ENCODE assay signal across 8 cellular contexts in the genomic region with DNA sequence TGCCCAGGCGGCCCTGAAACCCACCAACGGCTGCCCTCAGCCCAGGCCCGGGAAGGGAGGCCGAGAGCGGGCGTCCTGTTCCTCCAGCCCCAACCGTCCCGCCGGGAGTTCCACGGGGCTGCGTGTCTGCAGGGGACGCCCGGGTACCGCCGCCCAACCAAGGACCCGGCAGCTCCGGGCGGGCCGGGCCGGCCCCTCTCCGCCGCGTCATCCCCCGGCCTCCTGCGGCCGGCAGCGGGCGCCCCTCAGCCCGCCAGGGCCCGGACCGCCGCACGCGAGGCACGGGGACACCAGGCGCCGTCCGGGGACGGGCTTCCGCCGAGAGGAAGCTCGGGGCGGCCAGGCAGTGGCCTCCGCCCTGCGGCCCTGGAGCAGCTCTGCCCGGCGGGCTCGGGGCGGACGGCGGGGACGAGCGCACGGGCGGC. TPM values are rescaled to one million over a fixed set of nuclear protein-coding genes. Genes with fewer than 3 reads are reported as not detected.
DNase-seq lines count a peak whose midpoint lies in the region; ATAC-seq and TF ChIP-seq lines count a peak whose summit lies in the region.

No MANE protein-coding gene starts in this region.

- H3K27ac Mint-ChIP-seq in naive thymus-derived CD8-positive, alpha-beta T cell = peak overlapping the region in 5 of 10 donors; percentile 22 to 87 (median 75)

- no peaks in the 10 kb centered on the region for H3K9me3 Mint-ChIP-seq in naive thymus-derived CD8-positive, alpha-beta T cell

- TF ChIP-seq CTCF in A673 (conservative IDR thresholded peaks at IDR 0.05; ENCODE audit: low read depth, low read length) (no peak), GM13976 (IDR thresholded peaks at IDR 0.05; ENCODE audit: borderline replicate concordance, control extremely low read depth, extremely low read depth, insufficient read depth, missing control alignments) (peak; percentile 36), epithelial cell of esophagus (IDR thresholded peaks at IDR 0.05; ENCODE audit: insufficient read depth, low read depth, low read length, missing control alignments) (no peak)

- peak overlapping the region; percentile 90 for H3K27ac ChIP-seq in A673 (ENCODE audit: low read depth, low read length, poor library complexity, severe bottlenecking)
- H3K27ac ChIP-seq in SJSA1 = peak overlapping the region; percentile 85

- in situ Hi-C loops in GM13976 (cut with MboI; ENCODE audit: low sequenced_read_pairs, unreplicated experiment) = no loop called here

- H3K27me3 Mint-ChIP-seq in naive thymus-derived CD8-positive, alpha-beta T cell = no peaks in the 10 kb centered on the region

- H3K27me3 ChIP-seq in A673 (replicated peaks; ENCODE audit: insufficient read depth, low read depth, low read length, poor library complexity) (no peaks in the 10 kb centered on the region), SJSA1 (replicated peaks) (no peaks in the 10 kb centered on the region)

- peaks cover 33% of the 10 kb centered on the region for H3K36me3 ChIP-seq in A673 (ENCODE audit: insufficient read depth, low read length, poor library complexity, severe bottlenecking)
- peaks cover 54% of the 10 kb centered on the region for H3K36me3 ChIP-seq in SJSA1

- peak overlapping the region in 9 of 10 donors; percentile 72 to 89 (median 82) for H3K4me3 Mint-ChIP-seq in naive thymus-derived CD8-positive, alpha-beta T cell

- H3K4me1 ChIP-seq in A673 (ENCODE audit: insufficient read depth, low read length, poor library complexity, severe bottlenecking) = no peaks in the 10 kb centered on the region
- H3K4me1 ChIP-seq in SJSA1 (replicated peaks) = peaks cover 30% of the 10 kb centered on the region

- peak; percentile 19 for ATAC-seq in HG03039 (IDR thresholded peaks at IDR 0.05; ENCODE audit: unreplicated experiment)
- peak; percentile 35 to 58 for ATAC-seq in naive thymus-derived CD8-positive, alpha-beta T cell

- CTCF ChIA-PET in A673 (lab: Charles Lee) = no interaction called here

- peaks cover 5 to 29% (median 14%) of the 10 kb centered on the region in 4 donors for H3K4me1 Mint-ChIP-seq in naive thymus-derived CD8-positive, alpha-beta T cell

- POLR2A ChIA-PET in A673 (lab: Charles Lee; ENCODE audit: low non-redundant PET) = no interaction called here
- POLR2A ChIA-PET in naive thymus-derived CD8-positive, alpha-beta T cell (lab: Charles Lee) = interaction anchor here (0.7 to 9.5 kb wide), 15 partner anchors 51 to 405 kb away, joined by 3 to 113 read pairs (median 3); partner anchors contain the start of genes CLIC3, EDF1, PAXX and RABL6

- no TSS peak for BruUV-seq in A673 (replicated peaks; lab: Mats Ljungman, UMichigan)

- H3K36me3 Mint-ChIP-seq in naive thymus-derived CD8-positive, alpha-beta T cell = peaks cover 0 to 19% (median under 1%) of the 10 kb centered on the region in 3 donors

- DNase-seq in A673 (ENCODE audit: low spot score) (peak; percentile 52), GM13976 (ENCODE audit: low spot score) (peak; percentile 88), SJSA1 (ENCODE audit: low read depth in 1 of 2, low spot score in 2 of 2) (peak in 1 of 2 experiments; percentile 62), epithelial cell of esophagus (ENCODE audit: low read depth) (peak; percentile 48), medulla oblongata (ENCODE audit: extremely low spot score) (no peak), NCI-H2081 treated with DMSO at 0.1 percent for 48 hours (lab: John Stamatoyannopoulos, UW) (no peak)
- DNase-seq in naive thymus-derived CD8-positive, alpha-beta T cell = no peak

- H3K9me3 ChIP-seq in A673 (ENCODE audit: low read depth, low read length, poor library complexity, severe bottlenecking) (no peaks in the 10 kb centered on the region), SJSA1 (replicated peaks) (no peaks in the 10 kb centered on the region; the same call in 1 of the 2 replicates)

- intact Hi-C loops in A673 (cut with micrococcal nuclease; ENCODE audit: unreplicated experiment) = no loop called here

- peak overlapping the region; percentile 92 for H3K4me3 ChIP-seq in A673 (ENCODE audit: low read depth, low read length, poor library complexity, severe bottlenecking)
- peak overlapping the region; percentile 100 for H3K4me3 ChIP-seq in SJSA1
- peak overlapping the region; percentile 71 for H3K4me3 ChIP-seq in epithelial cell of esophagus (ENCODE audit: low read length)

RNA-seq across cellular contexts. Expression of gene FBXW5, which starts 0.4 kb away (rescaled TPM):
- 76.7 and 81.8 TPM in 2 replicates for total RNA-seq in A673 (2021)
- 89.0 and 93.8 TPM in 2 replicates for total RNA-seq in SJSA1 (2014; rRNA removed; shearing (Covaris generic))
- total RNA-seq in naive thymus-derived CD8-positive, alpha-beta T cell = 10 to 100 TPM; 93.1 TPM
- 10 to 100 TPM; 62.9 to 92.1 (median 83.7) TPM for polyA plus RNA-seq in naive thymus-derived CD8-positive, alpha-beta T cell

RNA-seq across cellular contexts. Expression of gene C8G, which starts 0.9 kb away (rescaled TPM):
- 0.74 and 0.75 TPM in 2 replicates for total RNA-seq in A673 (2021)
- total RNA-seq in SJSA1 (2014; rRNA removed; shearing (Covaris generic)) = not detected in 2 replicates
- total RNA-seq in naive thymus-derived CD8-positive, alpha-beta T cell = under 1 TPM in 1 of 2 experiments, not detected in 1; 0.99 TPM
- polyA plus RNA-seq in naive thymus-derived CD8-positive, alpha-beta T cell = 1 to 10 TPM in 1 of 3 donors, not detected in 2; 1.6 TPM

RNA-seq across cellular contexts. Expression of gene LCN12, which starts 8.0 kb away (rescaled TPM):
- total RNA-seq in A673 (2021) = 1.1 TPM in 1 of 2 replicates, not detected in the other
- total RNA-seq in SJSA1 (2014; rRNA removed; shearing (Covaris generic)) = not detected in 2 replicates
- 1 to 10 TPM; 2.6 to 2.7 TPM for total RNA-seq in naive thymus-derived CD8-positive, alpha-beta T cell
- polyA plus RNA-seq in naive thymus-derived CD8-positive, alpha-beta T cell = not detected

RNA-seq across cellular contexts. Expression of gene PTGDS, which starts 33.2 kb away (rescaled TPM):
- total RNA-seq in A673 (2021) = not detected in 2 replicates
- total RNA-seq in SJSA1 (2014; rRNA removed; shearing (Covaris generic)) = not detected in 2 replicates
- under 1 TPM in 1 of 2 experiments, not detected in 1; 0.58 TPM for total RNA-seq in naive thymus-derived CD8-positive, alpha-beta T cell
- 1 to 10 TPM in 1 of 3 donors, under 1 TPM in 1, not detected in 1; 0.31 to 3.2 TPM for polyA plus RNA-seq in naive thymus-derived CD8-positive, alpha-beta T cell

RNA-seq across cellular contexts. Expression of gene LCNL1, which starts 38.7 kb away (rescaled TPM):
- total RNA-seq in A673 (2021) = not detected in 2 replicates
- total RNA-seq in SJSA1 (2014; rRNA removed; shearing (Covaris generic)) = not detected in 2 replicates
- total RNA-seq in naive thymus-derived CD8-positive, alpha-beta T cell = under 1 TPM; 0.44 to 0.74 TPM
- not detected for polyA plus RNA-seq in naive thymus-derived CD8-positive, alpha-beta T cell

Comparison
In these comparisons a context has a peak if more than half of its experiments do, and no peak if none do; other contexts are left out.
1. DNase-seq: peak in A673 (single experiment), GM13976 (single experiment) and epithelial cell of esophagus (single experiment); none in naive thymus-derived CD8-positive, alpha-beta T cell (0 of 10), medulla oblongata (single experiment) and NCI-H2081 treated with DMSO at 0.1 percent for 48 hours (single experiment).
2. Peak in every context shown above with its lines, with median percentiles within 50 percentile points of each other: H3K4me3 ChIP-seq.